ENCODE assay signal across 9 cellular contexts in genomic region chr15:23566070-23567050, GRCh38. TPM values are rescaled to one million over a fixed set of nuclear protein-coding genes. Genes with fewer than 3 reads are reported as not detected.
DNase-seq lines count a peak whose midpoint lies in the region; ATAC-seq and TF ChIP-seq lines count a peak whose summit lies in the region.
"Had no signal": no experiment of that assay in that cellular context is flagged by ENCODE, and none has a peak within 500 bp of the region (broad histone marks: within the 10 kb centered on the region; RNA-seq: fewer than 3 reads in every experiment).

No MANE protein-coding gene starts in this region.

- no peak for TF ChIP-seq CTCF in WI38 (IDR thresholded peaks at IDR 0.05; ENCODE audit: low read depth, low read length)
- TF ChIP-seq CTCF in esophagus squamous epithelium (IDR thresholded peaks at IDR 0.05), result no peak

- H3K4me3 ChIP-seq in WI38 (ENCODE audit: low read depth, low read length), result peak overlapping the region; percentile 80
- peak overlapping the region; percentile 55 to 68 (median 63) for H3K4me3 ChIP-seq in esophagus squamous epithelium

- H3K27me3 ChIP-seq in esophagus squamous epithelium, result peaks cover 0 to 8% (median 0%) of the 10 kb centered on the region in 4 donors
- H3K27me3 ChIP-seq: upper lobe of left lung had no signal

- no peaks in the 10 kb centered on the region for H3K36me3 ChIP-seq in esophagus squamous epithelium
- H3K36me3 ChIP-seq: upper lobe of left lung had no signal

- 59 to 74% methylated on average over 13 to 24 of the region's 31 CpGs for WGBS in esophagus squamous epithelium, 2 donors

- intact Hi-C loops in esophagus squamous epithelium (cut with DNase I), result no loop called here
- intact Hi-C loops in sciatic nerve (cut with DNase I), result no loop called here

- DNase-seq in COLO668 (lab: John Stamatoyannopoulos, UW; ENCODE audit: unreplicated experiment) (peak; percentile 92), NCI-H1436 (lab: John Stamatoyannopoulos, UW) (peak; percentile 95), esophagus squamous epithelium (lab: John Stamatoyannopoulos, UW) (no peak), sciatic nerve (ENCODE audit: low spot score) (no peak), DMS53 (lab: John Stamatoyannopoulos, UW) (no peak)
- no peak for DNase-seq in stimulated activated naive CD8-positive, alpha-beta T cell treated with anti-CD3 and anti-CD28 coated beads, Interleukin-15, Interleukin-2, amounts not matched to agents 100 U/mL and 50 U/mL, for 24 hours

- H3K9me3 ChIP-seq in esophagus squamous epithelium, result peaks cover 0 to 12% (median 0%) of the 10 kb centered on the region in 3 donors
- H3K9me3 ChIP-seq: upper lobe of left lung had no signal

- H3K27ac ChIP-seq in esophagus squamous epithelium, result peak overlapping the region; percentile 84 to 89 (median 86)

- ATAC-seq in stimulated activated naive CD8-positive, alpha-beta T cell treated with anti-CD3 and anti-CD28 coated beads, Interleukin-15, Interleukin-2, amounts not matched to agents 100 U/mL and 50 U/mL, for 24 hours, result peak; percentile 55
- ATAC-seq in sciatic nerve, result no peak
- ATAC-seq in GM19328 (IDR thresholded peaks at IDR 0.05; ENCODE audit: unreplicated experiment), result no peak

- peaks cover 0 to 8% (median 0%) of the 10 kb centered on the region in 3 donors for H3K4me1 ChIP-seq in esophagus squamous epithelium
- H3K4me1 ChIP-seq: upper lobe of left lung had no signal

- TF ChIP-seq POLR2A in esophagus squamous epithelium (IDR thresholded peaks at IDR 0.05), result no peak

RNA-seq across cellular contexts. Expression of gene MKRN3, which starts 0.9 kb away (rescaled TPM):
- 1 to 10 TPM; 2.2 to 6.7 (median 4.1) TPM for total RNA-seq in esophagus squamous epithelium
- 2.3 TPM for total RNA-seq in sciatic nerve

Comparison
In these comparisons a context has a peak if more than half of its experiments do, and no peak if none do; other contexts are left out.
1. DNase-seq: peak in COLO668 (single experiment) and NCI-H1436 (single experiment); none in esophagus squamous epithelium (single experiment), stimulated activated naive CD8-positive, alpha-beta T cell treated with anti-CD3 and anti-CD28 coated beads, Interleukin-15, Interleukin-2, amounts not matched to agents 100 U/mL and 50 U/mL, for 24 hours (single experiment), sciatic nerve (single experiment) and DMS53 (single experiment).